ENCODE assay signal across 21 cellular contexts in the genomic region with DNA sequence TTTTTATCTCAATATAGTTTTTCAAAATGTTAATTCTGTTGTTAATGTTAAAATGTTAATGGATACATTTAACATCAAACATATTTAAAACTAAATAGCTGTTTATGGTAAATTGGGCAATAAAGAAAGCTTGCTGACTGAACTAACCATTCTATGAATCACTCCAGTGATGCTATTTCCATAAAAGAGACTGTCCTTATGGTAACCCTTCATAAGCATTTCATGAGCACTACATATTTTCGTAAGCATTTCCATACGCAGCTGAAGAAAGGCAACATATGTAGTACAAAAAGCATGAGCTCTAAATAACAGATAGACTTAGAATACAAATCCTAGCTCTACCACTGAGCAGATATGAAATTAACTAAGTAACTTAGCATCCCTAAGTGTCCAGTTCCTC.
"Had no signal": no experiment of that assay in that cellular context is flagged by ENCODE, and none has a peak within 500 bp of the region (broad histone marks: within the 10 kb centered on the region; RNA-seq: fewer than 3 reads in every experiment).

No MANE protein-coding gene starts in this region.

- H3K27ac Mint-ChIP-seq: activated naive CD4-positive, alpha-beta T cell treated with anti-CD3 and anti-CD28 coated beads, Interleukin-2, amount 50 U/mL, for 24 hours; endodermal cell; nephron progenitor cell; T-helper 2 cell treated with Interferon-gamma antibody and Interleukin-4, amounts not matched to agents 5 μg/mL and 100 μg/mL, for 36 hours had no signal

- H3K4me3 Mint-ChIP-seq: activated naive CD4-positive, alpha-beta T cell treated with anti-CD3 and anti-CD28 coated beads, Interleukin-2, amount 50 U/mL, for 24 hours; endodermal cell; nephron progenitor cell; T-helper 2 cell treated with Interferon-gamma antibody and Interleukin-4, amounts not matched to agents 5 μg/mL and 100 μg/mL, for 36 hours had no signal

- H3K4me1 ChIP-seq: adrenal gland, foreskin keratinocyte, tibial artery had no signal

- H3K36me3 Mint-ChIP-seq: activated naive CD4-positive, alpha-beta T cell treated with anti-CD3 and anti-CD28 coated beads, Interleukin-2, amount 50 U/mL, for 24 hours had no signal

- H3K27me3 ChIP-seq: adrenal gland, cardiac muscle cell, tibial artery had no signal

- H3K27ac ChIP-seq: adrenal gland, cardiac muscle cell, dorsolateral prefrontal cortex, epithelial cell of prostate, foreskin keratinocyte, tibial artery had no signal

- DNase-seq: activated CD4-positive, alpha-beta T cell treated with anti-CD3 and anti-CD28 coated beads, Interleukin-2, amount 50 U/mL, for 48 hours; activated gamma-delta T cell; adrenal gland; dorsolateral prefrontal cortex; endodermal cell; foreskin keratinocyte; glutamatergic neuron; hippocampal formation; midbrain; nephron progenitor cell; occipital lobe; posterior cingulate gyrus; retina; stimulated activated naive CD8-positive, alpha-beta T cell treated with anti-CD3 and anti-CD28 coated beads, Interleukin-15, Interleukin-2, amounts not matched to agents 100 U/mL and 50 U/mL, for 24 hours; substantia nigra; tibial artery had no signal

- H3K4me1 Mint-ChIP-seq: activated naive CD4-positive, alpha-beta T cell treated with anti-CD3 and anti-CD28 coated beads, Interleukin-2, amount 50 U/mL, for 24 hours had no signal

- H3K9me3 ChIP-seq: adrenal gland, tibial artery had no signal

- H3K36me3 ChIP-seq: adrenal gland, cardiac muscle cell, tibial artery had no signal

- ATAC-seq: foreskin keratinocyte; stimulated activated naive CD8-positive, alpha-beta T cell treated with anti-CD3 and anti-CD28 coated beads, Interleukin-15, Interleukin-2, amounts not matched to agents 100 U/mL and 50 U/mL, for 24 hours had no signal

- H3K4me3 ChIP-seq: adrenal gland, cardiac muscle cell, dorsolateral prefrontal cortex, lung, tibial artery had no signal

- H3K9me3 Mint-ChIP-seq: activated naive CD4-positive, alpha-beta T cell treated with anti-CD3 and anti-CD28 coated beads, Interleukin-2, amount 50 U/mL, for 24 hours; endodermal cell; nephron progenitor cell; T-helper 2 cell treated with Interferon-gamma antibody and Interleukin-4, amounts not matched to agents 5 μg/mL and 100 μg/mL, for 36 hours had no signal
